In genomic region chr6:144437105-144437504, GRCh38 we compare ENCODE assay signal across 34 cellular contexts.
"Had no signal": no experiment of that assay in that cellular context is flagged by ENCODE, and none has a peak within 500 bp of the region (broad histone marks: within the 10 kb centered on the region; RNA-seq: fewer than 3 reads in every experiment).

No MANE protein-coding gene starts in this region.

- H3K4me2 ChIP-seq: KMS-11 had no signal

- H3K9ac ChIP-seq: KMS-11 had no signal

- H3K4me3 ChIP-seq: MG63 had no signal

- H3K27ac ChIP-seq: KMS-11 had no signal

- DNase-seq: Karpas-422, Kasumi-1, MG63, MM.1S, MV-4-11, NCI-H1048, NCI-H1092, NCI-H1092 treated with DMSO at 0.1 percent for 48 hours, NCI-H1105, NCI-H1105 treated with DMSO at 0.1 percent for 48 hours, NCI-H1417, NCI-H1417 treated with DMSO at 0.1 percent for 48 hours, NCI-H1436, NCI-H1436 treated with DMSO at 0.1 percent for 48 hours, NCI-H146, NCI-H1694, NCI-H1694 treated with DMSO at 0.1 percent for 48 hours, NCI-H187, NCI-H187 treated with DMSO at 0.1 percent for 48 hours, NCI-H1930, NCI-H2029, NCI-H2029 treated with DMSO at 0.1 percent for 48 hours, NCI-H2081, NCI-H2081 treated with DMSO at 0.1 percent for 48 hours, NCI-H2107, NCI-H2171, NCI-H2171 treated with DMSO at 0.1 percent for 48 hours, NCI-H2227 treated with DMSO at 0.1 percent for 48 hours, NCI-H226, NCI-H345, NCI-H446, NCI-H446 treated with DMSO at 0.1 percent for 48 hours, NCI-H510A had no signal

- H3K27me3 ChIP-seq: MG63 had no signal
